8 cellular contexts compared by ENCODE assay signal in genomic region chr14:81170829-81171195, GRCh38. TPM values are rescaled to one million over a fixed set of nuclear protein-coding genes. Genes with fewer than 3 reads are reported as not detected.
DNase-seq lines count a peak whose midpoint lies in the region; ATAC-seq and TF ChIP-seq lines count a peak whose summit lies in the region.

No MANE protein-coding gene starts in this region.

- H3K27ac ChIP-seq in SK-N-MC (no peak overlapping the region; the same call in 1 of the 2 replicates), esophagus squamous epithelium (peak overlapping the region; percentile 89 to 96 (median 95))

- peak overlapping the region; percentile 98 for H3K4me2 ChIP-seq in skeletal muscle satellite cell (ENCODE audit: low read length)

- H3K4me3 ChIP-seq in SK-N-MC (peak overlapping the region; percentile 83), esophagus squamous epithelium (peak overlapping the region in 3 of 4 donors; percentile 75 to 83 (median 77)), skeletal muscle satellite cell (ENCODE audit: low read length) (no peak overlapping the region)

- no peak for DNase-seq in SK-N-MC (ENCODE audit: low read depth, low spot score)
- no peak for DNase-seq in esophagus squamous epithelium (lab: John Stamatoyannopoulos, UW)
- no peak for DNase-seq in NCI-H446 (lab: John Stamatoyannopoulos, UW)
- DNase-seq in NCI-H2171 (lab: John Stamatoyannopoulos, UW): no peak

- WGBS in esophagus squamous epithelium, 2 donors: 5 to 17% methylated on average over 3 of the region's 3 CpGs

- no peak for TF ChIP-seq POLR2A in esophagus squamous epithelium (IDR thresholded peaks at IDR 0.05)

- H3K27me3 ChIP-seq in esophagus squamous epithelium (no peaks in the 10 kb centered on the region), skeletal muscle satellite cell (ENCODE audit: control insufficient read depth, insufficient read depth, low read length) (no peaks in the 10 kb centered on the region)

- H3K9ac ChIP-seq in SK-N-MC (ENCODE audit: insufficient read length) (peak overlapping the region; percentile 87), skeletal muscle satellite cell (ENCODE audit: low read depth, low read length) (peak overlapping the region; percentile 87)

- no peak for TF ChIP-seq CTCF in esophagus squamous epithelium (IDR thresholded peaks at IDR 0.05)

- H3K9me3 ChIP-seq in SK-N-MC (ENCODE audit: low read depth, low read length): no peaks in the 10 kb centered on the region
- no peaks in the 10 kb centered on the region for H3K9me3 ChIP-seq in esophagus squamous epithelium
- no peaks in the 10 kb centered on the region for H3K9me3 ChIP-seq in skeletal muscle satellite cell (replicated peaks; ENCODE audit: low read length)

- H3K36me3 ChIP-seq in SK-N-MC (ENCODE audit: insufficient read depth, low read length) (no peaks in the 10 kb centered on the region), esophagus squamous epithelium (no peaks in the 10 kb centered on the region), skeletal muscle satellite cell (ENCODE audit: insufficient read depth, low read length) (no peaks in the 10 kb centered on the region)

- peak; percentile 0 for ATAC-seq in GM19023 (IDR thresholded peaks at IDR 0.05; ENCODE audit: unreplicated experiment)
- no peak for ATAC-seq in GM18868 (IDR thresholded peaks at IDR 0.05; ENCODE audit: unreplicated experiment)
- ATAC-seq in GM18519 (IDR thresholded peaks at IDR 0.05; ENCODE audit: low FRiP score, unreplicated experiment): no peak

- H3K4me1 ChIP-seq in esophagus squamous epithelium (peaks cover 3 to 20% (median 3%) of the 10 kb centered on the region in 3 donors), skeletal muscle satellite cell (ENCODE audit: control insufficient read depth, insufficient read depth, low read length) (peaks cover 34% of the 10 kb centered on the region)

- intact Hi-C loops in esophagus squamous epithelium (cut with DNase I): no loop called here

RNA-seq across cellular contexts. Expression of gene GTF2A1, which starts 49.9 kb away (rescaled TPM):
- total RNA-seq in esophagus squamous epithelium: 10 to 100 TPM; 18.7 to 25.7 (median 22.9) TPM
- 17.2 and 21.4 TPM in 2 replicates for total RNA-seq in skeletal muscle satellite cell (2012; rRNA removed)
